8 cellular contexts compared by ENCODE assay signal in the genomic region with DNA sequence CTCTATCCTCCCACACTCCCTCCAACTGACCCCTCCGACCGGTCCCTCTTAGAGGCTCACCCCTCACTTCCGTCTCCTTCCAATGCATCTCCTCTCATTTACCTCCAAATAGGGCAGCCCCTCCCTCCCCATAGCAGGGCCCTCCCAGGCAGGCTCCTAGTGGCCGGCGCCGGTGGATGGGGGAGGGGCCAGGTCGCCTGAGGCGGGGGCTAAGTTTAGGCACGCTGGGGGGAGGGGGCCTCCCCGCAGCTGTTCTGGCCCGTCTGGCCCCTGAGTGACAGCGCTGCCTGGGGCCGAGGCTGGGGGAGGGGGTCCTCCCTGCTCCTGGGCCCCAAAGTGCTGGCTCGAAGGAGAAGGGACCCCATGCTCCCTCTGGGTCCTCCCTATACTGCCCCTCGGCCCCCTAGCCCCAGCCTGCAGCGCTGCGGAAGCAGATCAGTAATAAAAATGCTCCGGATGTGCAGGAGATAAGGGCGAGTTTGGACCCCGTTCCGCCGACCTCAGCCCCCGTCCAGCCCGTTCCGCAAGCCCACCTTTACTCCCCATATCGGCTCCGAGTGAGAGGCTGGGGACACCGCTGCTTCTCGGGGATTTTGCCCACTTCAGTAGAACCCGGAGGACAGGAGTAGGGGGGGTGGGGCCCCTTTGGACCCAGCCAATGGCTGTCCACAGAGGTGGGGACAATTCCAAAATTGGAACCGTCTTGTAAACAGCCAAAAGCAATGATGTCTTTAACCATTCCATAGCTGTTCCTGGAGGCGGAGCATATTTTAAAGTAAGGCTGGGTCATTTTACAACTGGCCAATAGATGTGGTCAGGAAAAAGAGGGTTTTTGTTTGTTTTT. TPM values are rescaled to one million over a fixed set of nuclear protein-coding genes. Genes with fewer than 3 reads are reported as not detected.
DNase-seq lines count a peak whose midpoint lies in the region; ATAC-seq and TF ChIP-seq lines count a peak whose summit lies in the region.

No MANE protein-coding gene starts in this region.

- intact Hi-C loops in aorta (cut with DNase I) = no loop called here

- H3K27me3 ChIP-seq in GM06990 (replicated peaks; ENCODE audit: control insufficient read depth, insufficient read depth, low read length) = peaks cover 3% of the 10 kb centered on the region; the same call in 1 of the 2 replicates
- 0 out of 2 replicates have a peak, but pooled peaks cover 4% of the 10 kb centered on the region for H3K27me3 ChIP-seq in OCI-LY1 (ENCODE audit: insufficient read depth, low read length)
- no peaks in the 10 kb centered on the region for H3K27me3 ChIP-seq in aorta (ENCODE audit: control insufficient read depth in 1 of 2, insufficient read depth in 2 of 2, low read length in 1 of 2)

- DNase-seq in GM06990 (ENCODE audit: extremely low read depth, insufficient read length) (peak; percentile 81), ecto neural progenitor cell (ENCODE audit: low spot score) (peak; percentile 82), aorta (no peak), DMS79 treated with DMSO at 0.1 percent for 48 hours (lab: John Stamatoyannopoulos, UW) (no peak)

- H2AFZ ChIP-seq in OCI-LY1 (ENCODE audit: low read length) = 0 out of 2 replicates have a peak overlapping the region, but pooled peaks have one; percentile 35

- ATAC-seq in aorta (ENCODE audit: low FRiP score) (peak; percentile 61), GM18867 (IDR thresholded peaks at IDR 0.05; ENCODE audit: unreplicated experiment) (no peak), GM21447 (IDR thresholded peaks at IDR 0.05; ENCODE audit: unreplicated experiment) (no peak)

- 6 to 7% methylated on average over 12 to 16 of the region's 32 CpGs for WGBS in mesodermal cell (ENCODE audit: insufficient coverage in 2 of 2), 2 experiments
- WGBS in aorta, 2 donors = 2 to 3% methylated on average over 31 to 32 of the region's 32 CpGs

- no peaks in the 10 kb centered on the region for H3K36me3 ChIP-seq in GM06990 (ENCODE audit: control insufficient read depth, insufficient read depth, low read length)
- H3K36me3 ChIP-seq in OCI-LY1 (ENCODE audit: insufficient read depth, low read length) = no peaks in the 10 kb centered on the region
- H3K36me3 ChIP-seq in mesodermal cell (ENCODE audit: control insufficient read depth, insufficient read depth, low read length) = peaks cover 33% of the 10 kb centered on the region
- no peaks in the 10 kb centered on the region for H3K36me3 ChIP-seq in aorta (ENCODE audit: control insufficient read depth in 1 of 2, insufficient read depth in 2 of 2, low read length in 1 of 2)

- no peaks in the 10 kb centered on the region for H3K79me2 ChIP-seq in OCI-LY1 (ENCODE audit: insufficient read depth, low read length)

- H3K4me2 ChIP-seq in OCI-LY1 (ENCODE audit: low read length) = peak overlapping the region; percentile 70

- peaks cover 1% of the 10 kb centered on the region; the same call in 1 of the 2 replicates for H3F3A ChIP-seq in OCI-LY1 (ENCODE audit: insufficient read depth, low read length)

- H3K9ac ChIP-seq in OCI-LY1 (ENCODE audit: low read length) = peak overlapping the region; percentile 60

- peak overlapping the region; percentile 28 for H3K27ac ChIP-seq in OCI-LY1 (ENCODE audit: low read depth, low read length, poor library complexity, severe bottlenecking)
- H3K27ac ChIP-seq in mesodermal cell (ENCODE audit: low read depth, low read length, severe bottlenecking) = peak overlapping the region; percentile 80
- H3K27ac ChIP-seq in aorta (ENCODE audit: low read depth in 1 of 2, low read length in 2 of 2) = no peak overlapping the region

- H4K20me1 ChIP-seq in OCI-LY1 (ENCODE audit: insufficient read depth, low read length) = no peaks in the 10 kb centered on the region

- H3K4me3 ChIP-seq in GM06990 (replicated peaks; ENCODE audit: low read depth, low read length) = peak overlapping the region; percentile 70
- H3K4me3 ChIP-seq in OCI-LY1 (ENCODE audit: low read depth, low read length, poor library complexity, severe bottlenecking) = peak overlapping the region; percentile 60
- peak overlapping the region; percentile 57 for H3K4me3 ChIP-seq in mesodermal cell (ENCODE audit: extremely low read depth, insufficient read depth, low read length, poor library complexity, severe bottlenecking)
- H3K4me3 ChIP-seq in aorta (ENCODE audit: low read length in 2 of 2) = peak overlapping the region; percentile 35 to 43

- H3K4me1 ChIP-seq in OCI-LY1 (ENCODE audit: insufficient read depth, low read length, severe bottlenecking) (peaks cover 27% of the 10 kb centered on the region), mesodermal cell (ENCODE audit: control insufficient read depth, insufficient read depth, low read length, poor library complexity, severe bottlenecking) (no peaks in the 10 kb centered on the region), aorta (ENCODE audit: control insufficient read depth in 1 of 2, insufficient read depth in 2 of 2, low read length in 2 of 2) (no peaks in the 10 kb centered on the region)

- TF ChIP-seq CTCF in GM06990 (IDR thresholded peaks at IDR 0.05; ENCODE audit: insufficient read depth, low read length, poor library complexity, severe bottlenecking) = no peak
- TF ChIP-seq CTCF in OCI-LY1 (IDR thresholded peaks at IDR 0.05; ENCODE audit: low read length) = no peak

- H3K9me2 ChIP-seq in OCI-LY1 (ENCODE audit: low read depth, low read length) = no peaks in the 10 kb centered on the region

- no peaks in the 10 kb centered on the region for H3K9me3 ChIP-seq in OCI-LY1 (ENCODE audit: low read length)
- no peaks in the 10 kb centered on the region for H3K9me3 ChIP-seq in mesodermal cell (ENCODE audit: control insufficient read depth, low read length)
- H3K9me3 ChIP-seq in aorta (ENCODE audit: control insufficient read depth, low read length) = no peaks in the 10 kb centered on the region

RNA-seq across cellular contexts. Expression of a gene that starts 4.0 kb away (rescaled TPM):
- polyA plus RNA-seq in mesodermal cell (2013, experiment 1 of 2) = 59.0 TPM
- 55.5 TPM for polyA plus RNA-seq in mesodermal cell (2013, experiment 2 of 2)
- 10 to 100 TPM in 1 of 2 donors, 1 to 10 TPM in 1; 8.1 to 11.6 TPM for total RNA-seq in aorta
- polyA plus RNA-seq in aorta = 10 to 100 TPM in 1 of 2 donors, 1 to 10 TPM in 1; 7.0 to 13.1 TPM

RNA-seq across cellular contexts. Expression of a gene that starts 5.4 kb away (rescaled TPM):
- 1.8 TPM for polyA plus RNA-seq in mesodermal cell (2013, experiment 1 of 2)
- 2.5 TPM for polyA plus RNA-seq in mesodermal cell (2013, experiment 2 of 2)
- total RNA-seq in aorta = 1 to 10 TPM in 1 of 2 donors, under 1 TPM in 1; 0.88 to 2.5 TPM
- under 1 TPM in 1 of 2 donors, not detected in 1; 0.67 TPM for polyA plus RNA-seq in aorta

RNA-seq across cellular contexts. Expression of a gene that starts 14.4 kb away (rescaled TPM):
- 126 TPM for polyA plus RNA-seq in mesodermal cell (2013, experiment 1 of 2)
- polyA plus RNA-seq in mesodermal cell (2013, experiment 2 of 2) = 106 TPM
- total RNA-seq in aorta = 100 to 1,000 TPM; 119 to 192 TPM
- polyA plus RNA-seq in aorta = 10 to 100 TPM; 56.0 to 63.2 TPM

RNA-seq across cellular contexts. Expression of a gene that starts 25.1 kb away (rescaled TPM):
- 2.4 TPM for polyA plus RNA-seq in mesodermal cell (2013, experiment 1 of 2)
- 3.2 TPM for polyA plus RNA-seq in mesodermal cell (2013, experiment 2 of 2)
- total RNA-seq in aorta = 100 to 1,000 TPM in 1 of 2 donors, 1 to 10 TPM in 1; 3.1 to 754 TPM
- 100 to 1,000 TPM in 1 of 2 donors, 10 to 100 TPM in 1; 18.4 to 105 TPM for polyA plus RNA-seq in aorta

Comparison
In these comparisons a context has a peak if more than half of its experiments do, and no peak if none do; other contexts are left out.
1. DNase-seq: peak in GM06990 (single experiment) and ecto neural progenitor cell (single experiment); none in aorta (0 of 2) and DMS79 treated with DMSO at 0.1 percent for 48 hours (single experiment).
2. H3K27ac ChIP-seq: peak in OCI-LY1 (single experiment) and mesodermal cell (single experiment); none in aorta (0 of 2).
3. Peak in every context shown above with its lines, with median percentiles within 50 percentile points of each other: H3K4me3 ChIP-seq.